ENCODE assay signal across 14 cellular contexts in the genomic region with DNA sequence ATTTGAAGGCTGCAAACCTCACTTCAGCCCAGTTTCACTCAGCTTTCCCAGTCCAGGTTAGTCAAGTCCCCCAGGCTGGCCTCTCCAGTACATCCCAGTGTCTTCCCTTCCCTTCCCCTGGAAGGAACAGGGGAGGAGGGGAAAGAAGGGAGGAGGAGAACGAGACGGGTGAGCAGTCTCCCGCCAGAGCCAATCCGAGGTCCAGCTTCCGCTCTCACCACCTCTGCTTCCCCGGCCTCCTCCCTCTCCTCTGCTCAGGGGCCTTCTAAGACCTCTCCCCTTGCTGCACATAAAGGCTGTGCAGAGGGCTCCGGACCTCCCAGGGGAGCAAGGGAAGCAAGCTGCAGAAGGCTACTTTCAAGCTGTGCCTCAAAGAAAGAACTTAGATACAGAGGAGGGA. TPM values are rescaled to one million over a fixed set of nuclear protein-coding genes. Genes with fewer than 3 reads are reported as not detected.
DNase-seq lines count a peak whose midpoint lies in the region; ATAC-seq and TF ChIP-seq lines count a peak whose summit lies in the region.
"Had no signal": no experiment of that assay in that cellular context is flagged by ENCODE, and none has a peak within 500 bp of the region (broad histone marks: within the 10 kb centered on the region; RNA-seq: fewer than 3 reads in every experiment).

No MANE protein-coding gene starts in this region.

- peaks cover 38% of the 10 kb centered on the region for H3K27me3 Mint-ChIP-seq in activated B cell treated with CpG ODN at 0.5 μM for 24 hours
- peaks cover 29 to 82% (median 59%) of the 10 kb centered on the region in 3 donors for H3K27me3 Mint-ChIP-seq in naive B cell
- peaks cover 20% of the 10 kb centered on the region for H3K27me3 Mint-ChIP-seq in activated T-cell treated with anti-CD3 and anti-CD28 coated beads, Interleukin-2, amount 50 U/mL, for 4 hours (ENCODE audit: low read depth)

- no peak for TF ChIP-seq CTCF in activated B cell treated with CpG ODN at 0.5 μM for 24 hours (IDR thresholded peaks at IDR 0.05)

- H3K4me3 Mint-ChIP-seq in activated B cell treated with CpG ODN at 0.5 μM for 24 hours, result peak overlapping the region; percentile 11
- peak overlapping the region in 5 of 8 donors; percentile 28 to 93 (median 46) for H3K4me3 Mint-ChIP-seq in naive B cell
- H3K4me3 Mint-ChIP-seq in activated T-cell treated with anti-CD3 and anti-CD28 coated beads, Interleukin-2, amount 50 U/mL, for 4 hours, result no peak overlapping the region

- H3K9me3 Mint-ChIP-seq in activated B cell treated with CpG ODN at 0.5 μM for 24 hours (no peaks in the 10 kb centered on the region), naive B cell (no peaks in the 10 kb centered on the region)
- H3K9me3 Mint-ChIP-seq in activated T-cell treated with anti-CD3 and anti-CD28 coated beads, Interleukin-2, amount 50 U/mL, for 4 hours, result no peaks in the 10 kb centered on the region
- H3K9me3 Mint-ChIP-seq: activated CD8-positive, alpha-beta T cell treated with anti-CD3 and anti-CD28 coated beads for 36 hours; naive thymus-derived CD8-positive, alpha-beta T cell had no signal

- H3K27ac Mint-ChIP-seq in activated B cell treated with CpG ODN at 0.5 μM for 24 hours (no peak overlapping the region), naive B cell (no peak overlapping the region)
- H3K27ac Mint-ChIP-seq: activated CD8-positive, alpha-beta T cell treated with anti-CD3 and anti-CD28 coated beads for 36 hours had no signal

- H3K36me3 Mint-ChIP-seq in activated B cell treated with CpG ODN at 0.5 μM for 24 hours (ENCODE audit: low read depth), result no peaks in the 10 kb centered on the region
- no peaks in the 10 kb centered on the region for H3K36me3 Mint-ChIP-seq in naive B cell
- no peaks in the 10 kb centered on the region for H3K36me3 Mint-ChIP-seq in activated T-cell treated with anti-CD3 and anti-CD28 coated beads, Interleukin-2, amount 50 U/mL, for 4 hours (ENCODE audit: insufficient read depth)
- H3K36me3 Mint-ChIP-seq: naive thymus-derived CD8-positive, alpha-beta T cell had no signal

- POLR2A ChIA-PET in activated B cell treated with CpG ODN at 0.5 μM for 24 hours (lab: Charles Lee), result no interaction called here

- peak; percentile 80 for DNase-seq in ELF-1 (ENCODE audit: low read depth, low spot score)
- no peak for DNase-seq in activated B cell treated with CpG ODN at 0.5 μM for 24 hours
- no peak for DNase-seq in naive B cell
- DNase-seq in activated T-cell treated with anti-CD3 and anti-CD28 coated beads, Interleukin-2, amount 50 U/mL, for 4 hours, result no peak
- no peak for DNase-seq in NCI-H1092 (lab: John Stamatoyannopoulos, UW)
- DNase-seq: activated CD8-positive, alpha-beta T cell treated with anti-CD3 and anti-CD28 coated beads for 36 hours; foreskin keratinocyte; naive thymus-derived CD8-positive, alpha-beta T cell; NCI-H2029 treated with DMSO at 0.1 percent for 48 hours; NCI-H524 treated with DMSO at 0.1 percent for 48 hours; PC-9 had no signal

- ATAC-seq in activated B cell treated with CpG ODN at 0.5 μM for 24 hours (ENCODE audit: low read depth) (no peak), naive B cell (ENCODE audit: low read depth in 2 of 2) (no peak), HG02840 (IDR thresholded peaks at IDR 0.05; ENCODE audit: low FRiP score, unreplicated experiment) (no peak)
- no peak for ATAC-seq in activated T-cell treated with anti-CD3 and anti-CD28 coated beads, Interleukin-2, amount 50 U/mL, for 4 hours
- ATAC-seq: activated CD8-positive, alpha-beta T cell treated with anti-CD3 and anti-CD28 coated beads for 36 hours; foreskin keratinocyte; naive thymus-derived CD8-positive, alpha-beta T cell had no signal

- CTCF ChIA-PET in activated B cell treated with CpG ODN at 0.5 μM for 24 hours (lab: Charles Lee), result interaction anchor here (0.9 kb wide), 1 partner anchor 122 kb away, joined by 3 read pairs; no protein-coding TSS in a partner anchor

- H3K4me1 Mint-ChIP-seq in activated B cell treated with CpG ODN at 0.5 μM for 24 hours (peaks cover 27% of the 10 kb centered on the region), naive B cell (peaks cover 26 to 31% (median 30%) of the 10 kb centered on the region in 3 donors)
- H3K4me1 Mint-ChIP-seq in activated T-cell treated with anti-CD3 and anti-CD28 coated beads, Interleukin-2, amount 50 U/mL, for 4 hours (ENCODE audit: low read depth), result peaks cover 34% of the 10 kb centered on the region

- intact Hi-C loops in activated B cell treated with CpG ODN at 0.5 μM for 24 hours (cut with micrococcal nuclease), result no loop called here

RNA-seq across cellular contexts. Expression of gene ATG9B, which starts 4.1 kb away (rescaled TPM):
- total RNA-seq in activated B cell treated with CpG ODN at 0.5 μM for 24 hours, result 1.8 and 2.3 TPM in 2 replicates
- polyA plus RNA-seq in naive B cell (ENCODE audit: low read depth in 6 of 6), result 10 to 100 TPM in 2 of 6 donors, 1 to 10 TPM in 4; 7.6 to 14.3 (median 9.6) TPM
- total RNA-seq in activated T-cell treated with anti-CD3 and anti-CD28 coated beads, Interleukin-2, amount 50 U/mL, for 4 hours, result 1 to 10 TPM; 5.8 to 7.3 (median 6.7) TPM
- total RNA-seq: endothelial cell of umbilical vein, liver had no signal

RNA-seq across cellular contexts. Expression of gene ABCB8, which starts 8.0 kb away (rescaled TPM):
- total RNA-seq in activated B cell treated with CpG ODN at 0.5 μM for 24 hours, result 38.9 and 46.5 TPM in 2 replicates
- 10 to 100 TPM; 18.4 to 32.4 (median 23.4) TPM for polyA plus RNA-seq in naive B cell (ENCODE audit: low read depth in 6 of 6)
- 10 to 100 TPM; 48.1 to 54.6 (median 48.5) TPM for total RNA-seq in activated T-cell treated with anti-CD3 and anti-CD28 coated beads, Interleukin-2, amount 50 U/mL, for 4 hours

RNA-seq across cellular contexts. Expression of gene ASIC3, which starts 28.1 kb away (rescaled TPM):
- total RNA-seq in activated B cell treated with CpG ODN at 0.5 μM for 24 hours, result 1.2 TPM in 2 replicates
- polyA plus RNA-seq in naive B cell (ENCODE audit: low read depth in 6 of 6), result not detected
- 1 to 10 TPM; 2.4 to 3.4 (median 3.3) TPM for total RNA-seq in activated T-cell treated with anti-CD3 and anti-CD28 coated beads, Interleukin-2, amount 50 U/mL, for 4 hours
- polyA plus RNA-seq: naive thymus-derived CD8-positive, alpha-beta T cell had no signal

RNA-seq across cellular contexts. Expression of gene NOS3, which starts 29.4 kb away (rescaled TPM):
- 0.10 and 0.22 TPM in 2 replicates for total RNA-seq in activated B cell treated with CpG ODN at 0.5 μM for 24 hours
- polyA plus RNA-seq in naive B cell (ENCODE audit: low read depth in 6 of 6), result 1 to 10 TPM in 4 of 6 donors, under 1 TPM in 2; 0.29 to 2.8 (median 1.3) TPM
- total RNA-seq in activated T-cell treated with anti-CD3 and anti-CD28 coated beads, Interleukin-2, amount 50 U/mL, for 4 hours, result 1 to 10 TPM; 5.3 to 9.2 (median 8.2) TPM

RNA-seq across cellular contexts. Expression of gene CDK5, which starts 37.5 kb away (rescaled TPM):
- 7.5 and 8.1 TPM in 2 replicates for total RNA-seq in activated B cell treated with CpG ODN at 0.5 μM for 24 hours
- polyA plus RNA-seq in naive B cell (ENCODE audit: low read depth in 6 of 6), result 10 to 100 TPM in 3 of 6 donors, 1 to 10 TPM in 3; 7.3 to 10.5 (median 9.6) TPM
- total RNA-seq in activated T-cell treated with anti-CD3 and anti-CD28 coated beads, Interleukin-2, amount 50 U/mL, for 4 hours, result 10 to 100 TPM; 14.1 to 15.0 (median 14.3) TPM
